In the genomic region with DNA sequence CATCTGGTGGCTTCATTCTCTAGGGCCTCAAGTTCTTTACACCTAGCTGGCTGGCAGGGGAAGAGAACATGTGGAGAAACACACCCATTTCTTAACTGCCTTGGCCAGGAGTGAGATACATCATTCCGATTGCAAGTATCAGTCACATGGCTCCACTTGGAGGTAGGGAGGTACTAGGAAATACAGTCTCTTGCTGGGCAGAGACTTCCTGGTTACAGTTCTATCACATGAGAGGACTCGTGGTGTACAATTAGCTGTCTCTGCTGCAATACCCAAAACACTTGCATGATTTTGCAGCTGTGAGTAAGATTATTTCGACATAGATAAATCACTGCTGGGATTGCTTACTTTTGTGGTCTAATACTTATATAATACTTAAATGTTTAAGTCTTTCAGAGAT, we compare ENCODE assay signal across 10 cellular contexts. TPM values are rescaled to one million over a fixed set of nuclear protein-coding genes. Genes with fewer than 3 reads are reported as not detected.
DNase-seq lines count a peak whose midpoint lies in the region; ATAC-seq, FAIRE-seq and TF ChIP-seq lines count a peak whose summit lies in the region.
"Had no signal": no experiment of that assay in that cellular context is flagged by ENCODE, and none has a peak within 500 bp of the region (broad histone marks: within the 10 kb centered on the region; RNA-seq: fewer than 3 reads in every experiment).

No MANE protein-coding gene starts in this region.

- CTCF ChIA-PET in activated CD8-positive, alpha-beta T cell treated with anti-CD3 and anti-CD28 coated beads for 36 hours (lab: Charles Lee), result interaction anchor here (1.3 to 3.1 kb wide), 2 partner anchors 166 to 386 kb away, joined by 7 to 41 read pairs; no protein-coding TSS in a partner anchor

- H3K9me3 ChIP-seq in astrocyte (ENCODE audit: insufficient read depth, low read depth, low read length), result no peaks in the 10 kb centered on the region
- H3K9me3 ChIP-seq: pancreas had no signal

- H3K27ac Mint-ChIP-seq in astrocyte (ENCODE audit: unreplicated experiment), result no peak overlapping the region
- H3K27ac Mint-ChIP-seq in activated CD8-positive, alpha-beta T cell treated with anti-CD3 and anti-CD28 coated beads for 36 hours, result no peak overlapping the region
- peak overlapping the region in 1 of 10 donors; percentile 49 for H3K27ac Mint-ChIP-seq in naive thymus-derived CD8-positive, alpha-beta T cell

- no peaks in the 10 kb centered on the region for H3K4me1 ChIP-seq in astrocyte (ENCODE audit: insufficient read depth, low read length)
- H3K4me1 ChIP-seq: pancreas had no signal

- no peak overlapping the region for H3K4me3 ChIP-seq in astrocyte (ENCODE audit: insufficient read depth, low read depth, low read length)
- H3K4me3 ChIP-seq: pancreas had no signal

- intact Hi-C loops in activated CD8-positive, alpha-beta T cell treated with anti-CD3 and anti-CD28 coated beads for 36 hours (cut with micrococcal nuclease), result loop anchor here (10.0 kb wide), 1 partner anchor 386 kb away; no protein-coding TSS in a partner anchor

- H3K4me2 ChIP-seq in astrocyte (ENCODE audit: low read length), result no peak overlapping the region

- H4K20me1 ChIP-seq in astrocyte (ENCODE audit: insufficient read depth, low read length), result no peaks in the 10 kb centered on the region

- H2AFZ ChIP-seq in astrocyte (ENCODE audit: low read depth, low read length), result no peak overlapping the region

- H3K4me3 Mint-ChIP-seq in astrocyte (ENCODE audit: unreplicated experiment), result no peak overlapping the region
- no peak overlapping the region for H3K4me3 Mint-ChIP-seq in activated CD8-positive, alpha-beta T cell treated with anti-CD3 and anti-CD28 coated beads for 36 hours
- no peak overlapping the region for H3K4me3 Mint-ChIP-seq in naive thymus-derived CD8-positive, alpha-beta T cell

- TF ChIP-seq CTCF in astrocyte (IDR thresholded peaks at IDR 0.05; ENCODE audit: insufficient read depth, low read depth, low read length), result no peak
- no peak for TF ChIP-seq CTCF in activated CD8-positive, alpha-beta T cell treated with anti-CD3 and anti-CD28 coated beads for 36 hours (IDR thresholded peaks at IDR 0.05)

- H3K27me3 ChIP-seq in astrocyte (ENCODE audit: insufficient read depth, low read length), result no peaks in the 10 kb centered on the region
- H3K27me3 ChIP-seq: pancreas had no signal

- no peak overlapping the region for H3K9ac ChIP-seq in astrocyte (ENCODE audit: low read length)

- no peaks in the 10 kb centered on the region for H3K4me1 Mint-ChIP-seq in astrocyte (ENCODE audit: low read depth, unreplicated experiment)
- H3K4me1 Mint-ChIP-seq in activated CD8-positive, alpha-beta T cell treated with anti-CD3 and anti-CD28 coated beads for 36 hours (ENCODE audit: low read depth), result peaks cover 2% of the 10 kb centered on the region
- peaks cover 0 to 5% (median 1%) of the 10 kb centered on the region in 4 donors for H3K4me1 Mint-ChIP-seq in naive thymus-derived CD8-positive, alpha-beta T cell

- ATAC-seq in HG02571 (IDR thresholded peaks at IDR 0.05; ENCODE audit: unreplicated experiment), result no peak
- ATAC-seq in activated CD8-positive, alpha-beta T cell treated with anti-CD3 and anti-CD28 coated beads for 36 hours, result no peak
- ATAC-seq in naive thymus-derived CD8-positive, alpha-beta T cell, result no peak

- H3K27me3 Mint-ChIP-seq in astrocyte (ENCODE audit: low read depth, unreplicated experiment), result peaks cover 7% of the 10 kb centered on the region
- no peaks in the 10 kb centered on the region for H3K27me3 Mint-ChIP-seq in activated CD8-positive, alpha-beta T cell treated with anti-CD3 and anti-CD28 coated beads for 36 hours
- no peaks in the 10 kb centered on the region for H3K27me3 Mint-ChIP-seq in naive thymus-derived CD8-positive, alpha-beta T cell

- no peaks in the 10 kb centered on the region for H3K36me3 ChIP-seq in astrocyte (ENCODE audit: insufficient read depth, low read length)
- H3K36me3 ChIP-seq: pancreas had no signal

- H3K79me2 ChIP-seq in astrocyte (ENCODE audit: insufficient read depth, low read length), result no peaks in the 10 kb centered on the region

- DNase-seq in AG08396 (ENCODE audit: low spot score) (peak; percentile 82), HT1080 (ENCODE audit: low read depth) (peak; percentile 62), astrocyte (ENCODE audit: low read depth) (peak; percentile 72), kidney glomerular epithelial cell (lab: John Stamatoyannopoulos, UW) (peak; percentile 4), LoVo (ENCODE audit: low spot score) (no peak)
- DNase-seq in activated CD8-positive, alpha-beta T cell treated with anti-CD3 and anti-CD28 coated beads for 36 hours, result no peak
- no peak for DNase-seq in naive thymus-derived CD8-positive, alpha-beta T cell
- DNase-seq: central memory CD4-positive, alpha-beta T cell; pancreas had no signal

- H3K36me3 Mint-ChIP-seq in astrocyte (ENCODE audit: low read depth, unreplicated experiment), result no peaks in the 10 kb centered on the region
- H3K36me3 Mint-ChIP-seq in activated CD8-positive, alpha-beta T cell treated with anti-CD3 and anti-CD28 coated beads for 36 hours (ENCODE audit: low read depth), result no peaks in the 10 kb centered on the region
- no peaks in the 10 kb centered on the region for H3K36me3 Mint-ChIP-seq in naive thymus-derived CD8-positive, alpha-beta T cell

- H3K9me3 Mint-ChIP-seq in astrocyte (ENCODE audit: unreplicated experiment), result no peaks in the 10 kb centered on the region
- H3K9me3 Mint-ChIP-seq in activated CD8-positive, alpha-beta T cell treated with anti-CD3 and anti-CD28 coated beads for 36 hours, result no peaks in the 10 kb centered on the region
- H3K9me3 Mint-ChIP-seq in naive thymus-derived CD8-positive, alpha-beta T cell, result no peaks in the 10 kb centered on the region

- H3K27ac ChIP-seq in astrocyte (ENCODE audit: low read depth, low read length), result no peak overlapping the region
- H3K27ac ChIP-seq: pancreas had no signal

- POLR2A ChIA-PET in activated CD8-positive, alpha-beta T cell treated with anti-CD3 and anti-CD28 coated beads for 36 hours (lab: Charles Lee), result interaction anchor here (0.7 kb wide), 1 partner anchor 9 kb away, joined by 3 read pairs; no protein-coding TSS in a partner anchor
- POLR2A ChIA-PET in naive thymus-derived CD8-positive, alpha-beta T cell (lab: Charles Lee), result no interaction called here

- FAIRE-seq in astrocyte (lab: Jason Lieb, UNC), result no peak
- FAIRE-seq: pancreas had no signal

RNA-seq across cellular contexts. Expression of a gene that starts 51.1 kb away (rescaled TPM):
- 6.9 and 7.6 TPM in 2 replicates for total RNA-seq in HT1080 (2014; rRNA removed; shearing (Covaris generic))
- 10.7 and 12.0 TPM in 2 replicates for polyA plus RNA-seq in HT1080 (2015; cell fraction: cytosol; rRNA removed)
- polyA plus RNA-seq in HT1080 (2015; cell fraction: nucleus; rRNA removed), result 4.0 and 6.2 TPM in 2 replicates
- 32.2 and 34.5 TPM in 2 replicates for total RNA-seq in astrocyte
- total RNA-seq in activated CD8-positive, alpha-beta T cell treated with anti-CD3 and anti-CD28 coated beads for 36 hours, result 10 to 100 TPM; 22.9 to 23.2 TPM
- 10 to 100 TPM; 12.5 to 13.7 TPM for total RNA-seq in naive thymus-derived CD8-positive, alpha-beta T cell
- polyA plus RNA-seq in naive thymus-derived CD8-positive, alpha-beta T cell, result 10 to 100 TPM; 21.8 to 25.9 (median 22.5) TPM

RNA-seq across cellular contexts. Expression of a gene that starts 51.2 kb away (rescaled TPM):
- total RNA-seq in HT1080 (2014; rRNA removed; shearing (Covaris generic)), result 3.5 and 4.3 TPM in 2 replicates
- 4.1 and 4.6 TPM in 2 replicates for polyA plus RNA-seq in HT1080 (2015; cell fraction: cytosol; rRNA removed)
- 4.9 TPM in 2 replicates for polyA plus RNA-seq in HT1080 (2015; cell fraction: nucleus; rRNA removed)
- total RNA-seq in astrocyte, result 9.1 and 9.3 TPM in 2 replicates
- 1 to 10 TPM; 4.2 to 5.4 TPM for total RNA-seq in activated CD8-positive, alpha-beta T cell treated with anti-CD3 and anti-CD28 coated beads for 36 hours
- 1 to 10 TPM; 3.2 to 3.8 TPM for total RNA-seq in naive thymus-derived CD8-positive, alpha-beta T cell
- 1 to 10 TPM; 2.1 to 3.7 (median 2.2) TPM for polyA plus RNA-seq in naive thymus-derived CD8-positive, alpha-beta T cell

Comparison
In these comparisons a context has a peak if more than half of its experiments do, and no peak if none do; other contexts are left out.
1. DNase-seq: peak in AG08396 (single experiment), HT1080 (single experiment), astrocyte (single experiment) and kidney glomerular epithelial cell (single experiment); none in activated CD8-positive, alpha-beta T cell treated with anti-CD3 and anti-CD28 coated beads for 36 hours (single experiment), LoVo (single experiment) and naive thymus-derived CD8-positive, alpha-beta T cell (0 of 10).